In the genomic region with DNA sequence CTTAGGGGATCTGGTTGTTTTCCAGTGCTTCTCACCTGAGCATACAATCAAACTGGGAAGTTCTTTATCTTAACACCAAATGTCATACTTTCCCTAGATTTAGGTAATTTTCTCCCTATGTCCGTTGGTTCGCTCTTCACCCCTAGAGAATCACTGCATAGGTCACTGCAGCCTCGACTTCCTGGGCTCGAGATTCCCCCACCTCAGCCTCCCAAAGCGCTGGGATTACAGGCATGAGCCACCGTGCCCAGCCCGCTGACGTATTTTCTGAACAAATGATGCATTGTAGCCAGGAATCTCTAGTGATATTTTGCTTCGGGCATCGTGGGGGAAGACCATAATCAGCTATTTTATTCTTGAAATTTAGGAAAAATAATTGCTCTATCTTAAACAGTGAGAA, we compare ENCODE assay signal across 6 cellular contexts. TPM values are rescaled to one million over a fixed set of nuclear protein-coding genes. Genes with fewer than 3 reads are reported as not detected.
A peak's percentile ranks its signal among the peaks of the same experiment; 100 is the strongest.
DNase-seq lines count a peak whose midpoint lies in the region; ATAC-seq, FAIRE-seq and TF ChIP-seq lines count a peak whose summit lies in the region.

No MANE protein-coding gene starts in this region.

- DNase-seq in HT1080 (ENCODE audit: low read depth) = peak; percentile 63
- no peak for DNase-seq in K562 (ENCODE audit: extremely low read depth in 1 of 4, low spot score in 3 of 4)
- no peak for DNase-seq in nephron progenitor cell
- DNase-seq in NCI-H1048 (lab: John Stamatoyannopoulos, UW) = no peak

- H2AFZ ChIP-seq in K562 (ENCODE audit: low read depth, low read length) = no peak overlapping the region

- no peaks in the 10 kb centered on the region for H3K9me1 ChIP-seq in K562 (ENCODE audit: control insufficient read depth, insufficient read depth, low read length)

- TF ChIP-seq CTCF in K562 (IDR thresholded peaks at IDR 0.05 in 2 of 3, conservative IDR thresholded peaks at IDR 0.05 in 1 of 3; ENCODE audit: insufficient read depth in 2 of 3, low read depth in 1 of 3, low read length in 3 of 3) = no peak
- TF ChIP-seq CTCF in nephron progenitor cell (IDR thresholded peaks at IDR 0.05) = no peak

- CTCF ChIA-PET in K562 (lab: Yijun Ruan, JAX; ENCODE audit: low intra/inter-chr PET ratio) = no interaction called here

- intact Hi-C loops in K562 (cut with micrococcal nuclease) = loop anchor here (5.0 kb wide), 2 partner anchors 42 to 522 kb away; a partner anchor contains a TSS

- no peak overlapping the region for H3K4me3 ChIP-seq in K562

- FAIRE-seq in K562 (lab: Jason Lieb, UNC) = no peak

- H3K4me1 Mint-ChIP-seq in nephron progenitor cell = peaks cover 28% of the 10 kb centered on the region

- H4K20me1 ChIP-seq in K562 (replicated peaks; ENCODE audit: control insufficient read depth, insufficient read depth, low read length) = no peaks in the 10 kb centered on the region

- WGBS in K562 (ENCODE audit: insufficient coverage, low coverage, missing lambda C conversion rate) = 98% methylated on average over 10 of the region's 10 CpGs

- TF ChIP-seq EP300 in K562 (IDR thresholded peaks at IDR 0.05; ENCODE audit: low read length) = no peak

- no peak overlapping the region for H3K27ac ChIP-seq in K562 (ENCODE audit: extremely low read depth, low read depth, low read length)

- H3K27me3 Mint-ChIP-seq in nephron progenitor cell (ENCODE audit: low read depth, poor library complexity) = peaks cover 10% of the 10 kb centered on the region

- TF ChIP-seq RAD21 in K562 (CRISPR knock-in tag; conservative IDR thresholded peaks at IDR 0.05 in 1 of 2, IDR thresholded peaks at IDR 0.05 in 1 of 2) = no peak

- H3K4me1 ChIP-seq in K562 (replicated peaks in 1 of 2; ENCODE audit: control insufficient read depth in 2 of 2, insufficient read depth in 2 of 2, low read length in 2 of 2) = peaks cover 14 to 16% of the 10 kb centered on the region in 2 experiments

- peaks cover 28% of the 10 kb centered on the region for H3K79me2 ChIP-seq in K562 (ENCODE audit: control insufficient read depth, insufficient read depth, low read length)

- peaks cover 8% of the 10 kb centered on the region for H3K9me3 ChIP-seq in K562 (replicated peaks; ENCODE audit: control insufficient read depth, insufficient read depth, low read depth, low read length)

- ATAC-seq in K562 (no peak), HG02798 (IDR thresholded peaks at IDR 0.05; ENCODE audit: poor library complexity, unreplicated experiment) (no peak), HG02870 (IDR thresholded peaks at IDR 0.05; ENCODE audit: unreplicated experiment) (no peak)

- POLR2A ChIA-PET in K562 (lab: Yijun Ruan, JAX) = interaction anchor here (0.6 to 5.0 kb wide), 3 partner anchors 9 to 106 kb away, joined by 3 to 125 read pairs (median 4); a partner anchor contains a TSS

- no peaks in the 10 kb centered on the region for H3K9me3 Mint-ChIP-seq in nephron progenitor cell

- H3K27me3 ChIP-seq in K562 (ENCODE audit: control insufficient read depth in 2 of 2, insufficient read depth in 2 of 2, low read length in 2 of 2) = no peaks in the 10 kb centered on the region

- no peak overlapping the region for H3K9ac ChIP-seq in K562 (ENCODE audit: insufficient read depth in 1 of 2, low read depth in 2 of 2, low read length in 2 of 2)

- peaks cover 54% of the 10 kb centered on the region for H3K36me3 ChIP-seq in K562 (ENCODE audit: control insufficient read depth, insufficient read depth, low read length)

- in situ Hi-C loops in K562 (cut with MboI) = no loop called here

- peak overlapping the region; percentile 98 for H3K4me3 Mint-ChIP-seq in nephron progenitor cell

- no peak for TF ChIP-seq POLR2A in K562 (conservative IDR thresholded peaks at IDR 0.05)

- no peak overlapping the region for H3K27ac Mint-ChIP-seq in nephron progenitor cell

- H3K36me3 Mint-ChIP-seq in nephron progenitor cell (ENCODE audit: low read depth) = peaks cover 54% of the 10 kb centered on the region

- no peak overlapping the region for H3K4me2 ChIP-seq in K562 (ENCODE audit: insufficient read depth, low read length)

- no TSS peak for BruUV-seq in K562 (replicated peaks; lab: Mats Ljungman, UMichigan)

RNA-seq across cellular contexts. Expression of a gene that starts 1.1 kb away (rescaled TPM):
- 3,633 and 5,394 TPM in 2 replicates for total RNA-seq in HT1080 (2014; rRNA removed; shearing (Covaris generic))
- 3,243 and 3,703 TPM in 2 replicates for polyA plus RNA-seq in HT1080 (2015; cell fraction: cytosol; rRNA removed)
- 870 and 941 TPM in 2 replicates for polyA plus RNA-seq in HT1080 (2015; cell fraction: nucleus; rRNA removed)
- total RNA-seq in K562 (2011; cell fraction: chromatin; rRNA removed; ENCODE audit: low replicate concordance) = 471 and 502 TPM in 2 replicates
- 714 and 769 TPM in 2 replicates for total RNA-seq in K562 (2011; cell fraction: nucleolus; rRNA removed)
- total RNA-seq in K562 (2011; cell fraction: nucleoplasm; rRNA removed) = 1,389 and 2,616 TPM in 2 replicates
- total RNA-seq in K562 (2014; rRNA removed) (4,680 and 5,042 TPM in 2 replicates), K562 (2014; rRNA removed; fragmentation: Illumina TruSeq; extraction: Trizol) (4,828 and 4,834 TPM in 2 replicates), K562 (2015; rRNA removed; fragmentation: Illumina TruSeq; extraction: Trizol) (4,355 and 4,529 TPM in 2 replicates), K562 (2021) (3,403 and 3,805 TPM in 2 replicates)
- polyA plus RNA-seq in K562 (2011; rRNA removed) (9,327 and 10,494 TPM in 2 replicates), K562 (2014; fragmentation: Illumina TruSeq; extraction: Trizol) (5,551 and 5,604 TPM in 2 replicates), K562 (2014; fragmentation: Nextera tagmentation; extraction: Ambion mirVana) (over 10,000 TPM; 10,697 to 11,276 TPM), K562 (2014; rRNA removed) (6,115 and 7,868 TPM in 2 replicates)
- 7,179 and 13,806 TPM in 2 replicates for polyA plus RNA-seq in K562 (2011; cell fraction: cytosol; rRNA removed)
- polyA plus RNA-seq in K562 (2011; cell fraction: nucleus; rRNA removed) = 2,948 and 5,202 TPM in 2 replicates
- polyA plus RNA-seq in K562 (2012) = 7,782 and 11,481 TPM in 2 replicates
- 1,996 and 2,558 TPM in 2 replicates for polyA minus RNA-seq in K562 (2011; rRNA and poly(A)+ RNA removed)
- 912 and 1,093 TPM in 2 replicates for polyA minus RNA-seq in K562 (2011; cell fraction: cytosol; rRNA and poly(A)+ RNA removed)
- 197 and 533 TPM in 2 replicates for polyA minus RNA-seq in K562 (2011; cell fraction: nucleus; rRNA and poly(A)+ RNA removed)

RNA-seq across cellular contexts. Expression of a gene that starts 2.7 kb away (rescaled TPM):
- 2.7 and 5.6 TPM in 2 replicates for total RNA-seq in HT1080 (2014; rRNA removed; shearing (Covaris generic))
- 2.2 TPM in 2 replicates for polyA plus RNA-seq in HT1080 (2015; cell fraction: cytosol; rRNA removed)
- polyA plus RNA-seq in HT1080 (2015; cell fraction: nucleus; rRNA removed) = 5.7 and 6.7 TPM in 2 replicates
- total RNA-seq in K562 (2011; cell fraction: chromatin; rRNA removed; ENCODE audit: low replicate concordance) = 9.2 and 15.6 TPM in 2 replicates
- total RNA-seq in K562 (2011; cell fraction: nucleolus; rRNA removed) = 12.5 and 14.0 TPM in 2 replicates
- 16.0 and 23.7 TPM in 2 replicates for total RNA-seq in K562 (2011; cell fraction: nucleoplasm; rRNA removed)
- total RNA-seq in K562 (2014; rRNA removed) (2.2 and 2.3 TPM in 2 replicates), K562 (2014; rRNA removed; fragmentation: Illumina TruSeq; extraction: Trizol) (2.4 and 2.7 TPM in 2 replicates), K562 (2015; rRNA removed; fragmentation: Illumina TruSeq; extraction: Trizol) (3.0 and 3.8 TPM in 2 replicates), K562 (2021) (3.3 and 4.1 TPM in 2 replicates)
- polyA plus RNA-seq in K562 (2011; rRNA removed) (1.0 and 1.1 TPM in 2 replicates), K562 (2014; fragmentation: Illumina TruSeq; extraction: Trizol) (1.6 and 1.9 TPM in 2 replicates), K562 (2014; fragmentation: Nextera tagmentation; extraction: Ambion mirVana) (under 1 TPM; 0.31 to 0.46 TPM), K562 (2014; rRNA removed) (1.4 and 1.7 TPM in 2 replicates)
- polyA plus RNA-seq in K562 (2011; cell fraction: cytosol; rRNA removed) = 1.1 and 1.5 TPM in 2 replicates
- 3.3 and 4.3 TPM in 2 replicates for polyA plus RNA-seq in K562 (2011; cell fraction: nucleus; rRNA removed)
- 1.9 and 2.8 TPM in 2 replicates for polyA plus RNA-seq in K562 (2012)
- polyA minus RNA-seq in K562 (2011; rRNA and poly(A)+ RNA removed) = 5.3 and 6.2 TPM in 2 replicates
- 0.95 and 1.5 TPM in 2 replicates for polyA minus RNA-seq in K562 (2011; cell fraction: cytosol; rRNA and poly(A)+ RNA removed)
- 9.2 and 17.8 TPM in 2 replicates for polyA minus RNA-seq in K562 (2011; cell fraction: nucleus; rRNA and poly(A)+ RNA removed)

RNA-seq across cellular contexts. Expression of a gene that starts 11.0 kb away (rescaled TPM):
- total RNA-seq in HT1080 (2014; rRNA removed; shearing (Covaris generic)) = 526 and 607 TPM in 2 replicates
- 346 and 430 TPM in 2 replicates for polyA plus RNA-seq in HT1080 (2015; cell fraction: cytosol; rRNA removed)
- 500 and 579 TPM in 2 replicates for polyA plus RNA-seq in HT1080 (2015; cell fraction: nucleus; rRNA removed)
- 443 and 498 TPM in 2 replicates for total RNA-seq in K562 (2011; cell fraction: chromatin; rRNA removed; ENCODE audit: low replicate concordance)
- total RNA-seq in K562 (2011; cell fraction: nucleolus; rRNA removed) = 275 and 278 TPM in 2 replicates
- total RNA-seq in K562 (2011; cell fraction: nucleoplasm; rRNA removed) = 263 and 304 TPM in 2 replicates
- total RNA-seq in K562 (2014; rRNA removed) (740 and 811 TPM in 2 replicates), K562 (2014; rRNA removed; fragmentation: Illumina TruSeq; extraction: Trizol) (547 and 561 TPM in 2 replicates), K562 (2015; rRNA removed; fragmentation: Illumina TruSeq; extraction: Trizol) (712 TPM in 2 replicates), K562 (2021) (463 and 470 TPM in 2 replicates)
- polyA plus RNA-seq in K562 (2011; rRNA removed) (650 and 925 TPM in 2 replicates), K562 (2014; fragmentation: Illumina TruSeq; extraction: Trizol) (777 and 884 TPM in 2 replicates), K562 (2014; fragmentation: Nextera tagmentation; extraction: Ambion mirVana) (100 to 1,000 TPM; 230 to 303 TPM), K562 (2014; rRNA removed) (637 and 638 TPM in 2 replicates)
- 274 and 376 TPM in 2 replicates for polyA plus RNA-seq in K562 (2011; cell fraction: cytosol; rRNA removed)
- polyA plus RNA-seq in K562 (2011; cell fraction: nucleus; rRNA removed) = 287 and 371 TPM in 2 replicates
- 289 and 533 TPM in 2 replicates for polyA plus RNA-seq in K562 (2012)
- 622 and 730 TPM in 2 replicates for polyA minus RNA-seq in K562 (2011; rRNA and poly(A)+ RNA removed)
- 223 and 281 TPM in 2 replicates for polyA minus RNA-seq in K562 (2011; cell fraction: cytosol; rRNA and poly(A)+ RNA removed)
- 90.7 and 174 TPM in 2 replicates for polyA minus RNA-seq in K562 (2011; cell fraction: nucleus; rRNA and poly(A)+ RNA removed)

RNA-seq across cellular contexts. Expression of a gene that starts 12.7 kb away (rescaled TPM):
- total RNA-seq in HT1080 (2014; rRNA removed; shearing (Covaris generic)) = 134 and 140 TPM in 2 replicates
- 94.3 and 99.5 TPM in 2 replicates for polyA plus RNA-seq in HT1080 (2015; cell fraction: cytosol; rRNA removed)
- 281 and 289 TPM in 2 replicates for polyA plus RNA-seq in HT1080 (2015; cell fraction: nucleus; rRNA removed)
- 495 and 946 TPM in 2 replicates for total RNA-seq in K562 (2011; cell fraction: chromatin; rRNA removed; ENCODE audit: low replicate concordance)
- total RNA-seq in K562 (2011; cell fraction: nucleolus; rRNA removed) = 651 and 665 TPM in 2 replicates
- 590 and 653 TPM in 2 replicates for total RNA-seq in K562 (2011; cell fraction: nucleoplasm; rRNA removed)
- 176 and 237 TPM in 2 replicates for total RNA-seq in K562 (2014; rRNA removed)
- total RNA-seq in K562 (2014; rRNA removed; fragmentation: Illumina TruSeq; extraction: Trizol) = 113 and 132 TPM in 2 replicates
- total RNA-seq in K562 (2015; rRNA removed; fragmentation: Illumina TruSeq; extraction: Trizol) = 132 and 133 TPM in 2 replicates
- total RNA-seq in K562 (2021) = 237 and 251 TPM in 2 replicates
- 164 and 228 TPM in 2 replicates for polyA plus RNA-seq in K562 (2011; rRNA removed)
- 207 and 344 TPM in 2 replicates for polyA plus RNA-seq in K562 (2011; cell fraction: cytosol; rRNA removed)
- polyA plus RNA-seq in K562 (2011; cell fraction: nucleus; rRNA removed) = 429 and 469 TPM in 2 replicates
- polyA plus RNA-seq in K562 (2012) = 168 and 357 TPM in 2 replicates
- polyA plus RNA-seq in K562 (2014; fragmentation: Illumina TruSeq; extraction: Trizol) = 396 and 420 TPM in 2 replicates
- polyA plus RNA-seq in K562 (2014; fragmentation: Nextera tagmentation; extraction: Ambion mirVana) = 100 to 1,000 TPM; 156 to 194 TPM
- polyA plus RNA-seq in K562 (2014; rRNA removed) = 146 and 160 TPM in 2 replicates
- 245 and 274 TPM in 2 replicates for polyA minus RNA-seq in K562 (2011; rRNA and poly(A)+ RNA removed)
- 212 and 259 TPM in 2 replicates for polyA minus RNA-seq in K562 (2011; cell fraction: cytosol; rRNA and poly(A)+ RNA removed)
- polyA minus RNA-seq in K562 (2011; cell fraction: nucleus; rRNA and poly(A)+ RNA removed) = 126 and 169 TPM in 2 replicates

RNA-seq across cellular contexts. Expression of a gene that starts 35.4 kb away (rescaled TPM):
- 1.2 and 1.4 TPM in 2 replicates for total RNA-seq in HT1080 (2014; rRNA removed; shearing (Covaris generic))
- polyA plus RNA-seq in HT1080 (2015; cell fraction: cytosol; rRNA removed) = 0.49 and 1.0 TPM in 2 replicates
- 0.16 and 0.26 TPM in 2 replicates for polyA plus RNA-seq in HT1080 (2015; cell fraction: nucleus; rRNA removed)
- 26.3 and 40.1 TPM in 2 replicates for total RNA-seq in K562 (2011; cell fraction: chromatin; rRNA removed; ENCODE audit: low replicate concordance)
- total RNA-seq in K562 (2011; cell fraction: nucleolus; rRNA removed) = 15.7 and 18.8 TPM in 2 replicates
- 18.2 and 30.1 TPM in 2 replicates for total RNA-seq in K562 (2011; cell fraction: nucleoplasm; rRNA removed)
- total RNA-seq in K562 (2014; rRNA removed) (3.6 and 4.2 TPM in 2 replicates), K562 (2014; rRNA removed; fragmentation: Illumina TruSeq; extraction: Trizol) (2.6 and 3.1 TPM in 2 replicates), K562 (2015; rRNA removed; fragmentation: Illumina TruSeq; extraction: Trizol) (2.0 and 2.6 TPM in 2 replicates), K562 (2021) (5.1 and 5.5 TPM in 2 replicates)
- polyA plus RNA-seq in K562 (2011; rRNA removed) (5.3 and 12.2 TPM in 2 replicates), K562 (2014; fragmentation: Illumina TruSeq; extraction: Trizol) (4.0 and 5.4 TPM in 2 replicates), K562 (2014; fragmentation: Nextera tagmentation; extraction: Ambion mirVana) (1 to 10 TPM; 1.5 to 1.8 TPM), K562 (2014; rRNA removed) (3.8 and 7.4 TPM in 2 replicates)
- polyA plus RNA-seq in K562 (2011; cell fraction: cytosol; rRNA removed) = 2.8 and 9.7 TPM in 2 replicates
- polyA plus RNA-seq in K562 (2011; cell fraction: nucleus; rRNA removed) = 5.9 and 15.1 TPM in 2 replicates
- 2.7 and 9.2 TPM in 2 replicates for polyA plus RNA-seq in K562 (2012)
- 9.6 and 21.6 TPM in 2 replicates for polyA minus RNA-seq in K562 (2011; rRNA and poly(A)+ RNA removed)
- 5.8 and 11.6 TPM in 2 replicates for polyA minus RNA-seq in K562 (2011; cell fraction: cytosol; rRNA and poly(A)+ RNA removed)
- 6.5 and 19.8 TPM in 2 replicates for polyA minus RNA-seq in K562 (2011; cell fraction: nucleus; rRNA and poly(A)+ RNA removed)
